22 cellular contexts compared by ENCODE assay signal in the genomic region with DNA sequence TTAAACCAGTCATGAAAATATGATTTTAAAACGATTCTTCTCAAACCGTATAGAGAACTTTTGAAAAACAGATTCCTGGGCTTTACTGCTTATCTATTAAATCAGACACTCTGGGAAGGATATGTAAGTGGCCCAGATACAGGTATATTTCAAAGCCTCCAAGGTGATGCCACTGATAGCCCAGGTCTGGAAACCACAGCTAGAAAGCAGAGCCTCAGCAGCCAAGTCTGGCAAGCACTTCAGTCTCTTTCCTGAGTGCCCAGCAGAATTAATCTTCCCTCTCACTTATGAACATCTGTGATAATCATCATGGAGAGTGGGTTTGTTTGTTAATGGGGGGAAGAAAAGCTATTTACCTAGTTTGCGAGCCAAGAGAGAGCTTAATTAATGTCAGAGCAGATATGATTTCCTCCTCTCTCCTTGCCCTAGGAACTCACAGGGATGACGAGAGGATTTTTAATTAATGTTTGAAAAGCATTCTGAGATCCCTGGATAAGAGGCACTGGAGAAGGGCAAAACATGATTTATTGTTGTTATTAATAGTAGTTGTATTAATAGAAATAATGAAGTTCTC.
DNase-seq lines count a peak whose midpoint lies in the region; ATAC-seq and TF ChIP-seq lines count a peak whose summit lies in the region.
"Had no signal": no experiment of that assay in that cellular context is flagged by ENCODE, and none has a peak within 500 bp of the region (broad histone marks: within the 10 kb centered on the region; RNA-seq: fewer than 3 reads in every experiment).

No MANE protein-coding gene starts in this region.

- intact Hi-C loops in testis (cut with DNase I; ENCODE audit: low total_unique reads): no loop called here

- peaks cover 10% of the 10 kb centered on the region for H3K9me3 Mint-ChIP-seq in natural killer cell treated with Interleukin-12 subunit alpha and Interleukin-12 subunit beta and Interleukin-15 and Interleukin-18, amount 100 ng/mL, for 72 hours

- H3K27me3 ChIP-seq in testis: no peaks in the 10 kb centered on the region
- H3K27me3 ChIP-seq: brain microvascular endothelial cell, right lobe of liver had no signal

- no peak for TF ChIP-seq CTCF in testis (IDR thresholded peaks at IDR 0.05)

- H3K4me3 Mint-ChIP-seq in natural killer cell treated with Interleukin-12 subunit alpha and Interleukin-12 subunit beta and Interleukin-15 and Interleukin-18, amount 100 ng/mL, for 72 hours: no peak overlapping the region
- H3K4me3 Mint-ChIP-seq: activated CD8-positive, alpha-beta memory T cell treated with anti-CD3 and anti-CD28 coated beads, Interleukin-2, amount 10 ng/mL, durations not matched to agents 7 days and 5 days; activated naive CD4-positive, alpha-beta T cell treated with anti-CD3 and anti-CD28 coated beads for 36 hours; activated T-cell treated with anti-CD3 and anti-CD28 coated beads, Interleukin-2, amount 50 U/mL, for 72 hours; stimulated activated naive B cell treated with anti-CD40 and anti-IgM and Interleukin-4, amounts not matched to agents 10 μg/mL and 1 μg/mL and 100 μg/mL, for 72 hours had no signal

- 46 to 49% methylated on average over 4 of the region's 4 CpGs for WGBS in testis, 2 donors

- no peak overlapping the region for H3K27ac ChIP-seq in testis
- H3K27ac ChIP-seq: brain microvascular endothelial cell, left ventricle myocardium inferior, right lobe of liver had no signal

- no peaks in the 10 kb centered on the region for H3K27me3 Mint-ChIP-seq in natural killer cell treated with Interleukin-12 subunit alpha and Interleukin-12 subunit beta and Interleukin-15 and Interleukin-18, amount 100 ng/mL, for 72 hours
- H3K27me3 Mint-ChIP-seq: activated CD8-positive, alpha-beta memory T cell treated with anti-CD3 and anti-CD28 coated beads, Interleukin-2, amount 10 ng/mL, durations not matched to agents 7 days and 5 days; progenitor cell of endocrine pancreas; stimulated activated naive B cell treated with anti-CD40 and anti-IgM and Interleukin-4, amounts not matched to agents 10 μg/mL and 1 μg/mL and 100 μg/mL, for 72 hours had no signal

- DNase-seq in DMS79 (lab: John Stamatoyannopoulos, UW) (peak; percentile 67), NCI-H1092 (lab: John Stamatoyannopoulos, UW) (peak; percentile 14), NCI-H2196 treated with DMSO at 0.1 percent for 48 hours (lab: John Stamatoyannopoulos, UW; ENCODE audit: unreplicated experiment) (peak; percentile 10), testis (no peak), mucosa of gallbladder (ENCODE audit: low spot score) (no peak)
- DNase-seq in natural killer cell treated with Interleukin-12 subunit alpha and Interleukin-12 subunit beta and Interleukin-15 and Interleukin-18, amount 100 ng/mL, for 72 hours (ENCODE audit: low spot score): no peak
- DNase-seq: activated CD4-positive, alpha-beta T cell treated with anti-CD3 and anti-CD28 coated beads, Interleukin-2, amount 50 U/mL, for 1 hour; activated CD8-positive, alpha-beta memory T cell treated with anti-CD3 and anti-CD28 coated beads, Interleukin-2, amount 10 ng/mL, durations not matched to agents 7 days and 5 days; activated naive CD4-positive, alpha-beta T cell treated with anti-CD3 and anti-CD28 coated beads for 36 hours; activated T-cell treated with anti-CD3 and anti-CD28 coated beads, Interleukin-2, amount 50 U/mL, for 72 hours; brain microvascular endothelial cell; left ventricle myocardium inferior; mesendoderm; NCI-H1048; NK-92 treated with Interleukin-12 subunit alpha and Interleukin-12 subunit beta, amount 100 ng/mL, for 24 hours; right lobe of liver; stimulated activated CD4-positive, alpha-beta T cell treated with anti-CD3 and anti-CD28 coated beads, Interleukin-4, amount 100 ng/mL, for 1 hour; stimulated activated naive B cell treated with anti-CD40 and anti-IgM and Interleukin-4, amounts not matched to agents 10 μg/mL and 1 μg/mL and 100 μg/mL, for 72 hours; T-helper 9 cell had no signal

- H3K4me1 ChIP-seq in testis: no peaks in the 10 kb centered on the region
- H3K4me1 ChIP-seq: left ventricle myocardium inferior, right lobe of liver had no signal

- H3K27ac Mint-ChIP-seq in natural killer cell treated with Interleukin-12 subunit alpha and Interleukin-12 subunit beta and Interleukin-15 and Interleukin-18, amount 100 ng/mL, for 72 hours: no peak overlapping the region
- H3K27ac Mint-ChIP-seq: activated CD8-positive, alpha-beta memory T cell treated with anti-CD3 and anti-CD28 coated beads, Interleukin-2, amount 10 ng/mL, durations not matched to agents 7 days and 5 days; activated naive CD4-positive, alpha-beta T cell treated with anti-CD3 and anti-CD28 coated beads for 36 hours; activated T-cell treated with anti-CD3 and anti-CD28 coated beads, Interleukin-2, amount 50 U/mL, for 72 hours; progenitor cell of endocrine pancreas; stimulated activated naive B cell treated with anti-CD40 and anti-IgM and Interleukin-4, amounts not matched to agents 10 μg/mL and 1 μg/mL and 100 μg/mL, for 72 hours had no signal

- H3K9me3 ChIP-seq in testis: no peaks in the 10 kb centered on the region
- H3K9me3 ChIP-seq: right lobe of liver had no signal

- no peaks in the 10 kb centered on the region for H3K36me3 ChIP-seq in testis (ENCODE audit: low read depth, missing control alignments)
- H3K36me3 ChIP-seq: brain microvascular endothelial cell, left ventricle myocardium inferior, right lobe of liver had no signal

- no peak overlapping the region for H3K4me3 ChIP-seq in testis
- H3K4me3 ChIP-seq: left ventricle myocardium inferior, right lobe of liver had no signal

- no peak; the same call in 2 of the 3 replicates for ATAC-seq in SK-N-SH treated with all-trans-retinoic acid at 6 μM for 48 hours
- ATAC-seq in natural killer cell treated with Interleukin-12 subunit alpha and Interleukin-12 subunit beta and Interleukin-15 and Interleukin-18, amount 100 ng/mL, for 72 hours: no peak
- ATAC-seq: activated CD8-positive, alpha-beta memory T cell treated with anti-CD3 and anti-CD28 coated beads, Interleukin-2, amount 10 ng/mL, durations not matched to agents 7 days and 5 days; activated T-cell treated with anti-CD3 and anti-CD28 coated beads, Interleukin-2, amount 50 U/mL, for 72 hours; PC-3; right lobe of liver; stimulated activated naive B cell treated with anti-CD40 and anti-IgM and Interleukin-4, amounts not matched to agents 10 μg/mL and 1 μg/mL and 100 μg/mL, for 72 hours had no signal

- no peaks in the 10 kb centered on the region for H3K4me1 Mint-ChIP-seq in natural killer cell treated with Interleukin-12 subunit alpha and Interleukin-12 subunit beta and Interleukin-15 and Interleukin-18, amount 100 ng/mL, for 72 hours (ENCODE audit: low read depth in 2 of 2)
- H3K4me1 Mint-ChIP-seq: activated CD8-positive, alpha-beta memory T cell treated with anti-CD3 and anti-CD28 coated beads, Interleukin-2, amount 10 ng/mL, durations not matched to agents 7 days and 5 days; stimulated activated naive B cell treated with anti-CD40 and anti-IgM and Interleukin-4, amounts not matched to agents 10 μg/mL and 1 μg/mL and 100 μg/mL, for 72 hours had no signal

- H3K36me3 Mint-ChIP-seq in natural killer cell treated with Interleukin-12 subunit alpha and Interleukin-12 subunit beta and Interleukin-15 and Interleukin-18, amount 100 ng/mL, for 72 hours: peaks cover 4% of the 10 kb centered on the region
- H3K36me3 Mint-ChIP-seq: activated CD8-positive, alpha-beta memory T cell treated with anti-CD3 and anti-CD28 coated beads, Interleukin-2, amount 10 ng/mL, durations not matched to agents 7 days and 5 days had no signal

- no peak for TF ChIP-seq POLR2A in testis (IDR thresholded peaks at IDR 0.05)

TF ChIP-seq in SK-N-SH treated with all-trans-retinoic acid at 6 μM for 48 hours, 23 proteins besides CTCF, POLR2A, EP300 and RAD21 (continues in another document):
- TF ChIP-seq, protein P1, sequence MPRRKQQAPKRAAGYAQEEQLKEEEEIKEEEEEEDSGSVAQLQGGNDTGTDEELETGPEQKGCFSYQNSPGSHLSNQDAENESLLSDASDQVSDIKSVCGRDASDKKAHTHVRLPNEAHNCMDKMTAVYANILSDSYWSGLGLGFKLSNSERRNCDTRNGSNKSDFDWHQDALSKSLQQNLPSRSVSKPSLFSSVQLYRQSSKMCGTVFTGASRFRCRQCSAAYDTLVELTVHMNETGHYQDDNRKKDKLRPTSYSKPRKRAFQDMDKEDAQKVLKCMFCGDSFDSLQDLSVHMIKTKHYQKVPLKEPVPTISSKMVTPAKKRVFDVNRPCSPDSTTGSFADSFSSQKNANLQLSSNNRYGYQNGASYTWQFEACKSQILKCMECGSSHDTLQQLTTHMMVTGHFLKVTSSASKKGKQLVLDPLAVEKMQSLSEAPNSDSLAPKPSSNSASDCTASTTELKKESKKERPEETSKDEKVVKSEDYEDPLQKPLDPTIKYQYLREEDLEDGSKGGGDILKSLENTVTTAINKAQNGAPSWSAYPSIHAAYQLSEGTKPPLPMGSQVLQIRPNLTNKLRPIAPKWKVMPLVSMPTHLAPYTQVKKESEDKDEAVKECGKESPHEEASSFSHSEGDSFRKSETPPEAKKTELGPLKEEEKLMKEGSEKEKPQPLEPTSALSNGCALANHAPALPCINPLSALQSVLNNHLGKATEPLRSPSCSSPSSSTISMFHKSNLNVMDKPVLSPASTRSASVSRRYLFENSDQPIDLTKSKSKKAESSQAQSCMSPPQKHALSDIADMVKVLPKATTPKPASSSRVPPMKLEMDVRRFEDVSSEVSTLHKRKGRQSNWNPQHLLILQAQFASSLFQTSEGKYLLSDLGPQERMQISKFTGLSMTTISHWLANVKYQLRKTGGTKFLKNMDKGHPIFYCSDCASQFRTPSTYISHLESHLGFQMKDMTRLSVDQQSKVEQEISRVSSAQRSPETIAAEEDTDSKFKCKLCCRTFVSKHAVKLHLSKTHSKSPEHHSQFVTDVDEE (CRISPR knock-in tag; IDR thresholded peaks at IDR 0.05): peak; percentile 82; the same call in 1 of the 2 replicates
- TF ChIP-seq, protein P2, sequence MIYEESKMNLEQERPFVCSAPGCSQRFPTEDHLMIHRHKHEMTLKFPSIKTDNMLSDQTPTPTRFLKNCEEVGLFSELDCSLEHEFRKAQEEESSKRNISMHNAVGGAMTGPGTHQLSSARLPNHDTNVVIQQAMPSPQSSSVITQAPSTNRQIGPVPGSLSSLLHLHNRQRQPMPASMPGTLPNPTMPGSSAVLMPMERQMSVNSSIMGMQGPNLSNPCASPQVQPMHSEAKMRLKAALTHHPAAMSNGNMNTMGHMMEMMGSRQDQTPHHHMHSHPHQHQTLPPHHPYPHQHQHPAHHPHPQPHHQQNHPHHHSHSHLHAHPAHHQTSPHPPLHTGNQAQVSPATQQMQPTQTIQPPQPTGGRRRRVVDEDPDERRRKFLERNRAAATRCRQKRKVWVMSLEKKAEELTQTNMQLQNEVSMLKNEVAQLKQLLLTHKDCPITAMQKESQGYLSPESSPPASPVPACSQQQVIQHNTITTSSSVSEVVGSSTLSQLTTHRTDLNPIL (CRISPR knock-in tag; IDR thresholded peaks at IDR 0.05; ENCODE audit: low read depth): no peak
- no peak for TF ChIP-seq ZNF8 (CRISPR knock-in tag; IDR thresholded peaks at IDR 0.05)
- TF ChIP-seq OSR1 (CRISPR knock-in tag; IDR thresholded peaks at IDR 0.05): no peak
- peak; percentile 84 for TF ChIP-seq TCF4 (CRISPR knock-in tag; IDR thresholded peaks at IDR 0.05; ENCODE audit: borderline replicate concordance)
- TF ChIP-seq RARB (CRISPR knock-in tag; IDR thresholded peaks at IDR 0.05): no peak
- TF ChIP-seq TOX (CRISPR knock-in tag; IDR thresholded peaks at IDR 0.05; ENCODE audit: borderline replicate concordance): no peak

Comparison
In these comparisons a context has a peak if more than half of its experiments do, and no peak if none do; other contexts are left out.
1. DNase-seq: peak in DMS79 (single experiment), NCI-H1092 (single experiment) and NCI-H2196 treated with DMSO at 0.1 percent for 48 hours (single experiment); none in testis (single experiment), mucosa of gallbladder (single experiment) and natural killer cell treated with Interleukin-12 subunit alpha and Interleukin-12 subunit beta and Interleukin-15 and Interleukin-18, amount 100 ng/mL, for 72 hours (single experiment).